Comparison of ENCODE assay signal across 23 cellular contexts in the genomic region with DNA sequence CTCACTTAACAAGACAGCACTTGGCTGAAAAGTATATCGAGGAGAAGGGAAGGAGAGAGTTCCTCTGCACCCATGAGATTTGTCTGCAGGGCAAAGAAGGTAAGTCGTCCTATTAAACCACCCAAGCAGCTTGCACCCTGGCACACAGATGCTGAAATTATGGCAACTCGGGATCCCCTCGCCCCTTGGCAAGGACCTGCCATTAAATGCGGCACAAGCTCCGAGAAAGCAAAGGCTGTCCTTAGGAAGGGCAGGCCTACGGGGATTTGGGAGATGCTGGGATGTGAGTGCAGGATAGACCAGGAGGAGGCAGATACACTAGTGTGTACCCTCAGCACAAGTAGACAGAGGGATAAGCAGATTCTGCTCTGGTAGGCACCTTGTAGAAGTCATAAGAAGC.
"Had no signal": no experiment of that assay in that cellular context is flagged by ENCODE, and none has a peak within 500 bp of the region (broad histone marks: within the 10 kb centered on the region; RNA-seq: fewer than 3 reads in every experiment).

No MANE protein-coding gene starts in this region.

- H3K9ac ChIP-seq: KMS-11, SK-N-SH had no signal

- H3K9me2 ChIP-seq: SK-N-SH had no signal

- H3K4me2 ChIP-seq: KMS-11, SK-N-SH had no signal

- DNase-seq: MM.1S, NCI-H1092 treated with DMSO at 0.1 percent for 48 hours, NCI-H1436, NCI-H187, NCI-H2029, NCI-H2081 treated with DMSO at 0.1 percent for 48 hours, NCI-H2171, NCI-H226, NCI-H446, NCI-H510A, NCI-H524 treated with DMSO at 0.1 percent for 48 hours, NCI-H69, NCI-H774, PC-3, SHP77, SK-N-SH, SW 1271, T-cell had no signal

- H3K9me3 ChIP-seq: SK-N-SH had no signal

- H3K4me3 ChIP-seq: K562 had no signal

- H3K27ac ChIP-seq: HL-60, KMS-11, RWPE1 had no signal

- ATAC-seq: K562, Panc1, PC-3, T-cell had no signal
